ENCODE assay signal across 26 cellular contexts in the genomic region with DNA sequence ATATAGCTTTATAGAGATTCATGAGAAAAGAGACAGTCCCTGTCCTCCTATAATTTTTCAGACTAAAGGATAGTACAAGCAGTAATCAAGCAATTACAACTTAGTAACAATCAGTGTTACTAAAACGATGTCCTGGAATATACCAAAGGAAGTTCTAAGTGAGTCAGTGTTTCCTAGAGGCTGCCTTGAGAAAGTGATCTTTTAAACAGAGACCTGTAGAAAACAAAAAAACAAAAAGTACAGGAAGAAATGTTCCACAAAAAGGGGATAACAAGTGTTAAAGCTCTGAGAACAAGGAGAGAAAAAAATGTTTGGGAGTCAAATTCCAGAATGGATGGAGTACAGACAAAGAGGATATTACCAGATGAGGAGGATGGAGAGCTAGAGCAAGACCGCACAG.
"Had no signal": no experiment of that assay in that cellular context is flagged by ENCODE, and none has a peak within 500 bp of the region (broad histone marks: within the 10 kb centered on the region; RNA-seq: fewer than 3 reads in every experiment).

No MANE protein-coding gene starts in this region.

- H3K27me3 ChIP-seq: ascending aorta, esophagus squamous epithelium, gastroesophageal sphincter, ovary, sigmoid colon, stomach, suprapubic skin, tibial artery, upper lobe of right lung had no signal

- H3K36me3 ChIP-seq: ascending aorta, esophagus squamous epithelium, gastroesophageal sphincter, ovary, sigmoid colon, stomach, suprapubic skin, tibial artery, upper lobe of right lung had no signal

- H3K4me1 ChIP-seq: ascending aorta, esophagus squamous epithelium, gastroesophageal sphincter, sigmoid colon, stomach, suprapubic skin, upper lobe of right lung had no signal

- H3K27ac ChIP-seq: ascending aorta, epithelial cell of prostate, esophagus squamous epithelium, gastroesophageal sphincter, ovary, sigmoid colon, stomach, suprapubic skin, tibial artery, upper lobe of right lung, VCaP had no signal

- H3K4me3 ChIP-seq: ascending aorta, esophagus squamous epithelium, gastroesophageal sphincter, ovary, sigmoid colon, stomach, suprapubic skin, tibial artery, upper lobe of right lung had no signal

- DNase-seq: activated CD4-positive, alpha-beta T cell treated with anti-CD3 and anti-CD28 coated beads for 4 hours; activated CD4-positive, alpha-beta T cell treated with anti-CD3 and anti-CD28 coated beads, Interleukin-2, amount 50 U/mL, for 4 hours; activated effector memory CD4-positive, alpha-beta T cell treated with Interleukin-2 at 50 U/mL for 16 hours; activated naive CD4-positive, alpha-beta T cell treated with Interleukin-2 at 50 U/mL for 16 hours; central memory CD4-positive, alpha-beta T cell; effector CD4-positive, alpha-beta T cell; esophagus squamous epithelium; head of caudate nucleus; hippocampal formation; immature natural killer cell; natural killer cell; ovary; retina; sigmoid colon; small intestine; stimulated activated CD4-positive, alpha-beta T cell treated with anti-CD3 and anti-CD28 coated beads, Interleukin-4, amount 100 ng/mL, for 24 hours; stimulated activated CD8-positive, alpha-beta memory T cell treated with anti-CD3 and anti-CD28 coated beads, Interleukin-4, amount 100 ng/mL, for 48 hours; stomach; tibial artery; upper lobe of right lung had no signal

- H3K9me3 ChIP-seq: ascending aorta, esophagus squamous epithelium, gastroesophageal sphincter, ovary, sigmoid colon, stomach, suprapubic skin, tibial artery, upper lobe of right lung had no signal

- ATAC-seq: gastroesophageal sphincter; natural killer cell; stimulated activated memory B cell treated with anti-CD40 and anti-IgM and Interleukin-4, amounts not matched to agents 10 μg/mL and 1 μg/mL and 100 μg/mL, for 72 hours; upper lobe of right lung had no signal
